Comparison of ENCODE assay signal across 14 cellular contexts in genomic region chr16:16171332-16171919, GRCh38. TPM values are rescaled to one million over a fixed set of nuclear protein-coding genes. Genes with fewer than 3 reads are reported as not detected.
DNase-seq lines count a peak whose midpoint lies in the region; ATAC-seq and TF ChIP-seq lines count a peak whose summit lies in the region.
"Had no signal": no experiment of that assay in that cellular context is flagged by ENCODE, and none has a peak within 500 bp of the region (broad histone marks: within the 10 kb centered on the region; RNA-seq: fewer than 3 reads in every experiment).

No MANE protein-coding gene starts in this region.

- H3K4me1 Mint-ChIP-seq in activated CD4-positive, alpha-beta T cell treated with anti-CD3 and anti-CD28 coated beads for 36 hours, result no peaks in the 10 kb centered on the region
- no peaks in the 10 kb centered on the region for H3K4me1 Mint-ChIP-seq in activated T-helper 1 cell treated with anti-CD3 and anti-CD28 coated beads, Interleukin-12 subunit alpha, Interleukin-12 subunit beta, Interleukin-2, Interleukin-4 antibody, amounts not matched to agents 30 ng/mL and 10 ng/mL and 1 ng/mL, durations not matched to agents 14 hours and 24 hours and 36 hours (ENCODE audit: low read depth)
- H3K4me1 Mint-ChIP-seq in stimulated activated effector memory CD8-positive, alpha-beta T cell treated with anti-CD3 and anti-CD28 coated beads, Interleukin-12 subunit alpha, Interleukin-12 subunit beta, amount 100 ng/mL, for 72 hours, result peaks cover 6% of the 10 kb centered on the region
- H3K4me1 Mint-ChIP-seq: CD8-positive, alpha-beta memory T cell had no signal

- intact Hi-C loops in activated CD4-positive, alpha-beta T cell treated with anti-CD3 and anti-CD28 coated beads for 36 hours (cut with DNase I, micrococcal nuclease), result no loop called here
- intact Hi-C loops in activated T-helper 1 cell treated with anti-CD3 and anti-CD28 coated beads, Interleukin-12 subunit alpha, Interleukin-12 subunit beta, Interleukin-2, Interleukin-4 antibody, amounts not matched to agents 30 ng/mL and 10 ng/mL and 1 ng/mL, durations not matched to agents 14 hours and 24 hours and 36 hours (cut with micrococcal nuclease), result no loop called here
- intact Hi-C loops in left cardiac atrium (cut with DNase I), result no loop called here

- H3K36me3 Mint-ChIP-seq in activated CD4-positive, alpha-beta T cell treated with anti-CD3 and anti-CD28 coated beads for 36 hours (ENCODE audit: low read depth), result no peaks in the 10 kb centered on the region
- no peaks in the 10 kb centered on the region for H3K36me3 Mint-ChIP-seq in activated naive CD4-positive, alpha-beta T cell treated with anti-CD3 and anti-CD28 coated beads, Interleukin-2, amount 50 U/mL, for 72 hours
- H3K36me3 Mint-ChIP-seq in activated T-helper 1 cell treated with anti-CD3 and anti-CD28 coated beads, Interleukin-12 subunit alpha, Interleukin-12 subunit beta, Interleukin-2, Interleukin-4 antibody, amounts not matched to agents 30 ng/mL and 10 ng/mL and 1 ng/mL, durations not matched to agents 14 hours and 24 hours and 36 hours (ENCODE audit: low read depth), result no peaks in the 10 kb centered on the region
- peaks cover 15% of the 10 kb centered on the region for H3K36me3 Mint-ChIP-seq in stimulated activated effector memory CD8-positive, alpha-beta T cell treated with anti-CD3 and anti-CD28 coated beads, Interleukin-12 subunit alpha, Interleukin-12 subunit beta, amount 100 ng/mL, for 72 hours
- H3K36me3 Mint-ChIP-seq: CD8-positive, alpha-beta memory T cell had no signal

- no peak for DNase-seq in activated CD4-positive, alpha-beta T cell treated with anti-CD3 and anti-CD28 coated beads for 36 hours
- DNase-seq in activated CD4-positive, alpha-beta T cell treated with anti-CD3 and anti-CD28 coated beads, Interleukin-2, amount 50 U/mL, for 4 hours, result no peak
- DNase-seq in activated naive CD4-positive, alpha-beta T cell treated with anti-CD3 and anti-CD28 coated beads, Interleukin-2, amount 50 U/mL, for 72 hours (ENCODE audit: low spot score in 2 of 2), result no peak
- no peak for DNase-seq in activated naive CD4-positive, alpha-beta T cell treated with Interleukin-2 at 50 U/mL for 16 hours
- no peak for DNase-seq in activated T-helper 1 cell treated with anti-CD3 and anti-CD28 coated beads, Interleukin-12 subunit alpha, Interleukin-12 subunit beta, Interleukin-2, Interleukin-4 antibody, amounts not matched to agents 30 ng/mL and 10 ng/mL and 1 ng/mL, durations not matched to agents 14 hours and 24 hours and 36 hours (ENCODE audit: low spot score)
- no peak for DNase-seq in stimulated activated effector memory CD8-positive, alpha-beta T cell treated with anti-CD3 and anti-CD28 coated beads, Interleukin-12 subunit alpha, Interleukin-12 subunit beta, amount 100 ng/mL, for 72 hours (ENCODE audit: low spot score in 2 of 2)
- no peak for DNase-seq in GM10266 (ENCODE audit: extremely low spot score)
- no peak for DNase-seq in left cardiac atrium
- DNase-seq: Caco-2; CD8-positive, alpha-beta memory T cell; DND-41; GDM1 had no signal

- CTCF ChIA-PET in activated CD4-positive, alpha-beta T cell treated with anti-CD3 and anti-CD28 coated beads for 36 hours (lab: Charles Lee), result interaction anchor here (0.5 to 0.8 kb wide), 2 partner anchors 14 to 594 kb away, joined by 3 to 4 read pairs; no protein-coding TSS in a partner anchor

- H3K4me3 Mint-ChIP-seq in activated CD4-positive, alpha-beta T cell treated with anti-CD3 and anti-CD28 coated beads for 36 hours, result no peak overlapping the region
- no peak overlapping the region for H3K4me3 Mint-ChIP-seq in activated T-helper 1 cell treated with anti-CD3 and anti-CD28 coated beads, Interleukin-12 subunit alpha, Interleukin-12 subunit beta, Interleukin-2, Interleukin-4 antibody, amounts not matched to agents 30 ng/mL and 10 ng/mL and 1 ng/mL, durations not matched to agents 14 hours and 24 hours and 36 hours
- no peak overlapping the region for H3K4me3 Mint-ChIP-seq in stimulated activated effector memory CD8-positive, alpha-beta T cell treated with anti-CD3 and anti-CD28 coated beads, Interleukin-12 subunit alpha, Interleukin-12 subunit beta, amount 100 ng/mL, for 72 hours
- H3K4me3 Mint-ChIP-seq: CD8-positive, alpha-beta memory T cell had no signal

- TF ChIP-seq CTCF in GM10266 (IDR thresholded peaks at IDR 0.05; ENCODE audit: control insufficient read depth, insufficient read depth, low read depth, missing control alignments), result no peak

- H3K27ac Mint-ChIP-seq in activated CD4-positive, alpha-beta T cell treated with anti-CD3 and anti-CD28 coated beads for 36 hours, result no peak overlapping the region
- no peak overlapping the region for H3K27ac Mint-ChIP-seq in activated naive CD4-positive, alpha-beta T cell treated with anti-CD3 and anti-CD28 coated beads, Interleukin-2, amount 50 U/mL, for 72 hours
- H3K27ac Mint-ChIP-seq in activated T-helper 1 cell treated with anti-CD3 and anti-CD28 coated beads, Interleukin-12 subunit alpha, Interleukin-12 subunit beta, Interleukin-2, Interleukin-4 antibody, amounts not matched to agents 30 ng/mL and 10 ng/mL and 1 ng/mL, durations not matched to agents 14 hours and 24 hours and 36 hours, result peak overlapping the region; percentile 64
- H3K27ac Mint-ChIP-seq in stimulated activated effector memory CD8-positive, alpha-beta T cell treated with anti-CD3 and anti-CD28 coated beads, Interleukin-12 subunit alpha, Interleukin-12 subunit beta, amount 100 ng/mL, for 72 hours, result peak overlapping the region; percentile 46

- peak; percentile 47 for ATAC-seq in activated CD4-positive, alpha-beta T cell treated with anti-CD3 and anti-CD28 coated beads for 36 hours
- ATAC-seq in activated naive CD4-positive, alpha-beta T cell treated with anti-CD3 and anti-CD28 coated beads, Interleukin-2, amount 50 U/mL, for 72 hours, result peak; percentile 26 to 29
- peak; percentile 73 for ATAC-seq in stimulated activated effector memory CD8-positive, alpha-beta T cell treated with anti-CD3 and anti-CD28 coated beads, Interleukin-12 subunit alpha, Interleukin-12 subunit beta, amount 100 ng/mL, for 72 hours
- no peak for ATAC-seq in left cardiac atrium
- ATAC-seq: HCT116 had no signal

- POLR2A ChIA-PET in activated CD4-positive, alpha-beta T cell treated with anti-CD3 and anti-CD28 coated beads for 36 hours (lab: Charles Lee), result no interaction called here

- no peaks in the 10 kb centered on the region for H3K27me3 Mint-ChIP-seq in activated CD4-positive, alpha-beta T cell treated with anti-CD3 and anti-CD28 coated beads for 36 hours
- H3K27me3 Mint-ChIP-seq in activated T-helper 1 cell treated with anti-CD3 and anti-CD28 coated beads, Interleukin-12 subunit alpha, Interleukin-12 subunit beta, Interleukin-2, Interleukin-4 antibody, amounts not matched to agents 30 ng/mL and 10 ng/mL and 1 ng/mL, durations not matched to agents 14 hours and 24 hours and 36 hours (ENCODE audit: insufficient read depth), result peaks cover 2% of the 10 kb centered on the region

- no peaks in the 10 kb centered on the region for H3K9me3 Mint-ChIP-seq in activated CD4-positive, alpha-beta T cell treated with anti-CD3 and anti-CD28 coated beads for 36 hours (ENCODE audit: low read depth)
- peaks cover 4 to 7% of the 10 kb centered on the region in 2 donors for H3K9me3 Mint-ChIP-seq in activated naive CD4-positive, alpha-beta T cell treated with anti-CD3 and anti-CD28 coated beads, Interleukin-2, amount 50 U/mL, for 72 hours
- H3K9me3 Mint-ChIP-seq in activated T-helper 1 cell treated with anti-CD3 and anti-CD28 coated beads, Interleukin-12 subunit alpha, Interleukin-12 subunit beta, Interleukin-2, Interleukin-4 antibody, amounts not matched to agents 30 ng/mL and 10 ng/mL and 1 ng/mL, durations not matched to agents 14 hours and 24 hours and 36 hours, result peaks cover 9% of the 10 kb centered on the region
- H3K9me3 Mint-ChIP-seq in stimulated activated effector memory CD8-positive, alpha-beta T cell treated with anti-CD3 and anti-CD28 coated beads, Interleukin-12 subunit alpha, Interleukin-12 subunit beta, amount 100 ng/mL, for 72 hours, result peaks cover 2% of the 10 kb centered on the region
- H3K9me3 Mint-ChIP-seq: CD8-positive, alpha-beta memory T cell had no signal

RNA-seq across cellular contexts. Expression of gene ABCC6, which starts 51.9 kb away (rescaled TPM):
- total RNA-seq in activated CD4-positive, alpha-beta T cell treated with anti-CD3 and anti-CD28 coated beads for 36 hours, result under 1 TPM in 1 of 2 experiments, not detected in 1; 0.07 TPM
- not detected for total RNA-seq in activated naive CD4-positive, alpha-beta T cell treated with anti-CD3 and anti-CD28 coated beads, Interleukin-2, amount 50 U/mL, for 72 hours
- total RNA-seq in activated T-helper 1 cell treated with anti-CD3 and anti-CD28 coated beads, Interleukin-12 subunit alpha, Interleukin-12 subunit beta, Interleukin-2, Interleukin-4 antibody, amounts not matched to agents 30 ng/mL and 10 ng/mL and 1 ng/mL, durations not matched to agents 14 hours and 24 hours and 36 hours, result not detected in 2 replicates
- total RNA-seq in left cardiac atrium, result 1 to 10 TPM; 2.0 to 8.2 TPM
- total RNA-seq: A673; CD8-positive, alpha-beta memory T cell had no signal

Comparison
In these comparisons a context has a peak if more than half of its experiments do, and no peak if none do; other contexts are left out.
1. ATAC-seq: peak in activated CD4-positive, alpha-beta T cell treated with anti-CD3 and anti-CD28 coated beads for 36 hours (single experiment), activated naive CD4-positive, alpha-beta T cell treated with anti-CD3 and anti-CD28 coated beads, Interleukin-2, amount 50 U/mL, for 72 hours (2 of 2) and stimulated activated effector memory CD8-positive, alpha-beta T cell treated with anti-CD3 and anti-CD28 coated beads, Interleukin-12 subunit alpha, Interleukin-12 subunit beta, amount 100 ng/mL, for 72 hours (single experiment); none in left cardiac atrium (0 of 2).
2. H3K27ac Mint-ChIP-seq: peak in activated T-helper 1 cell treated with anti-CD3 and anti-CD28 coated beads, Interleukin-12 subunit alpha, Interleukin-12 subunit beta, Interleukin-2, Interleukin-4 antibody, amounts not matched to agents 30 ng/mL and 10 ng/mL and 1 ng/mL, durations not matched to agents 14 hours and 24 hours and 36 hours (single experiment) and stimulated activated effector memory CD8-positive, alpha-beta T cell treated with anti-CD3 and anti-CD28 coated beads, Interleukin-12 subunit alpha, Interleukin-12 subunit beta, amount 100 ng/mL, for 72 hours (single experiment); none in activated CD4-positive, alpha-beta T cell treated with anti-CD3 and anti-CD28 coated beads for 36 hours (single experiment) and activated naive CD4-positive, alpha-beta T cell treated with anti-CD3 and anti-CD28 coated beads, Interleukin-2, amount 50 U/mL, for 72 hours (0 of 2).